Comparison of ENCODE assay signal across 8 cellular contexts in the genomic region with DNA sequence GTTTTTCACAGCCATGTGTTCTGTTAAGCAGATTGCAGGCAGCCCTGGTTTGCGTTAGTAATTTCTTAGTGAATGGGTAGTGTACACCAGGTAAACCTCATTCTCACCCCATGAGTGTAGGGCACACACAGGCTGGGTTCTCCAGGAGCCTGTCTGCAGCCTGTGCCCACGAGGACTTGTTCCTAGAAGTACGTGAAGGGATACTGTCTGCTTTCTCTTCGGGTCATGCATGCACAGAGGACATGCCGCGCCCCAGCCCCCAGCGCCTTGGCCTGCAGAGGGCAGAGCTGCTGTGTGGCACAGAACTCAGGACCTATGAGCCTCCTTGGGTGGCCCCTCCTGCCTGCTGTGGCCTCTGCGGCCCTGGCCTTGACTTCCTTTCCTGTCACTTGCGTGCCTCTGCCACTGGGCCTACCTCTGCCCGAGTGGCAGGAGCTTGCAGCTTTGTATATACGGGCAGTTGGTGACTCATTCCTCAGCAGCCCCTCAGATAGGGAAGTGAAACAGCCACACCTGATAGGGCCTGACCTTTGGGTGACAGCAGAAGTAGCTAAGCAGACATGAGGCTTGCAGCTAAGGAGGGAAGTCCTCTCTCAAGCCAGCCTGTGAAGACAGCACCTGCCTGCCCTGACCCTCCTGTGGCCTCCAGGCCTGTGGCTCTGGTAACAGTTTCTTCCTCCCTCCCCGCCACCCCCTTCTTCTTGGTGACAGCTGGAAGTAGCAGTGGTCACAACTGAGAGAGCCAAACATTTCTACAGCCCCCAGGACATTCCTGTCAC. TPM values are rescaled to one million over a fixed set of nuclear protein-coding genes. Genes with fewer than 3 reads are reported as not detected.
DNase-seq lines count a peak whose midpoint lies in the region; ATAC-seq and TF ChIP-seq lines count a peak whose summit lies in the region.

No MANE protein-coding gene starts in this region.

- no peak overlapping the region for H3K9ac ChIP-seq in trophoblast cell (ENCODE audit: low read length)

- no peak overlapping the region for H2BK120ac ChIP-seq in trophoblast cell (ENCODE audit: insufficient read depth, low read length, poor library complexity)

- no peak overlapping the region for H4K8ac ChIP-seq in trophoblast cell (ENCODE audit: low read depth, low read length)

- H3K4me3 ChIP-seq in trophoblast cell (ENCODE audit: low read depth, low read length) (no peak overlapping the region), vagina (peak overlapping the region in 1 of 2 donors; percentile 18)

- peaks cover 3% of the 10 kb centered on the region for H3K79me1 ChIP-seq in trophoblast cell (ENCODE audit: low read length)

- H3K79me2 ChIP-seq in trophoblast cell (ENCODE audit: control insufficient read depth, insufficient read depth, low read length, poor library complexity) = no peaks in the 10 kb centered on the region

- DNase-seq in NCI-H82 (lab: John Stamatoyannopoulos, UW) (peak; percentile 29), NCI-H82 treated with DMSO at 0.1 percent for 48 hours (lab: John Stamatoyannopoulos, UW; ENCODE audit: unreplicated experiment) (no peak), OCI-M1 (lab: John Stamatoyannopoulos, UW) (peak; percentile 96), germinal center (ENCODE audit: low spot score) (peak; percentile 90), trophoblast cell (peak; percentile 89 to 91), vagina (ENCODE audit: extremely low spot score in 2 of 2) (peak in 1 of 2 donors; percentile 94)
- DNase-seq in activated T-helper 2 cell treated with anti-CD3 and anti-CD28 coated beads, Interferon-gamma antibody, Interleukin-2, Interleukin-4, amounts not matched to agents 10 μg/mL and 5 μg/mL and 100 μg/mL, durations not matched to agents 14 hours and 24 hours and 36 hours (ENCODE audit: low spot score) = peak; percentile 81

- H2AK5ac ChIP-seq in trophoblast cell (ENCODE audit: low read length) = no peak overlapping the region

- peak overlapping the region; percentile 2 for H3K18ac ChIP-seq in trophoblast cell (ENCODE audit: low read length)

- H3K9me3 Mint-ChIP-seq in activated T-helper 2 cell treated with anti-CD3 and anti-CD28 coated beads, Interferon-gamma antibody, Interleukin-2, Interleukin-4, amounts not matched to agents 10 μg/mL and 5 μg/mL and 100 μg/mL, durations not matched to agents 14 hours and 24 hours and 36 hours = no peaks in the 10 kb centered on the region

- peaks cover 87% of the 10 kb centered on the region for H3K4me1 Mint-ChIP-seq in activated T-helper 2 cell treated with anti-CD3 and anti-CD28 coated beads, Interferon-gamma antibody, Interleukin-2, Interleukin-4, amounts not matched to agents 10 μg/mL and 5 μg/mL and 100 μg/mL, durations not matched to agents 14 hours and 24 hours and 36 hours (ENCODE audit: low read depth)

- H3K4me1 ChIP-seq in trophoblast cell (ENCODE audit: control insufficient read depth in 1 of 2, insufficient read depth in 2 of 2, low read length in 2 of 2) = peaks cover 30 to 32% of the 10 kb centered on the region in 2 experiments
- peaks cover 52% of the 10 kb centered on the region for H3K4me1 ChIP-seq in vagina

- WGBS in trophoblast cell (ENCODE audit: extremely low coverage, insufficient coverage, insufficient read length) = no CpG with 5 or more reads among the region's 12 CpGs

- peaks cover 2% of the 10 kb centered on the region for H3K9me3 ChIP-seq in trophoblast cell (ENCODE audit: insufficient read depth, low read depth, low read length)
- no peaks in the 10 kb centered on the region for H3K9me3 ChIP-seq in vagina

- no peak overlapping the region for H2AFZ ChIP-seq in trophoblast cell (ENCODE audit: insufficient read depth, low read length, poor library complexity)

- no peak overlapping the region for H3K4me2 ChIP-seq in trophoblast cell (ENCODE audit: low read length)

- TF ChIP-seq POLR2A in vagina (IDR thresholded peaks at IDR 0.05) = no peak

- H2BK12ac ChIP-seq in trophoblast cell (ENCODE audit: low read length) = no peak overlapping the region

- no peak overlapping the region for H3K23ac ChIP-seq in trophoblast cell (ENCODE audit: low read length)

- H3K36me3 ChIP-seq in trophoblast cell (ENCODE audit: control insufficient read depth in 1 of 2, insufficient read depth in 2 of 2, low read length in 2 of 2) (peaks cover 0 to 9% of the 10 kb centered on the region in 2 experiments), vagina (no peaks in the 10 kb centered on the region)

- H3K27ac Mint-ChIP-seq in activated T-helper 2 cell treated with anti-CD3 and anti-CD28 coated beads, Interferon-gamma antibody, Interleukin-2, Interleukin-4, amounts not matched to agents 10 μg/mL and 5 μg/mL and 100 μg/mL, durations not matched to agents 14 hours and 24 hours and 36 hours = peak overlapping the region; percentile 73

- H3K27me3 Mint-ChIP-seq in activated T-helper 2 cell treated with anti-CD3 and anti-CD28 coated beads, Interferon-gamma antibody, Interleukin-2, Interleukin-4, amounts not matched to agents 10 μg/mL and 5 μg/mL and 100 μg/mL, durations not matched to agents 14 hours and 24 hours and 36 hours (ENCODE audit: low read depth) = no peaks in the 10 kb centered on the region

- TF ChIP-seq CTCF in vagina (IDR thresholded peaks at IDR 0.05) = peak; percentile 8 to 44 (median 13)

- peak overlapping the region; percentile 20 for H3K27ac ChIP-seq in trophoblast cell (ENCODE audit: low read depth, low read length)
- H3K27ac ChIP-seq in vagina = peak overlapping the region; percentile 83

- H3K4ac ChIP-seq in trophoblast cell (ENCODE audit: low read depth, low read length) = no peak overlapping the region

- H3K27me3 ChIP-seq in trophoblast cell (ENCODE audit: insufficient read depth, low read length) (no peaks in the 10 kb centered on the region), vagina (no peaks in the 10 kb centered on the region)

- ATAC-seq in HG02885 (IDR thresholded peaks at IDR 0.05; ENCODE audit: poor library complexity, unreplicated experiment) = peak; percentile 75

- peaks cover 45% of the 10 kb centered on the region for H3K36me3 Mint-ChIP-seq in activated T-helper 2 cell treated with anti-CD3 and anti-CD28 coated beads, Interferon-gamma antibody, Interleukin-2, Interleukin-4, amounts not matched to agents 10 μg/mL and 5 μg/mL and 100 μg/mL, durations not matched to agents 14 hours and 24 hours and 36 hours (ENCODE audit: low read depth)

- H4K12ac ChIP-seq in trophoblast cell (ENCODE audit: low read depth, low read length) = no peak overlapping the region

- no peak overlapping the region for H3K14ac ChIP-seq in trophoblast cell (ENCODE audit: low read length)

- no peak overlapping the region for H4K91ac ChIP-seq in trophoblast cell (ENCODE audit: low read depth, low read length)

- intact Hi-C loops in activated T-helper 2 cell treated with anti-CD3 and anti-CD28 coated beads, Interferon-gamma antibody, Interleukin-2, Interleukin-4, amounts not matched to agents 10 μg/mL and 5 μg/mL and 100 μg/mL, durations not matched to agents 14 hours and 24 hours and 36 hours (cut with micrococcal nuclease) = loop anchor here (1.0 kb wide), 5 partner anchors 14 to 161 kb away; no protein-coding TSS in a partner anchor
- intact Hi-C loops in vagina (cut with DNase I) = loop anchor here (5.0 kb wide), 1 partner anchor 159 kb away; the partner anchor contains the start of gene C15orf39

- H3K4me3 Mint-ChIP-seq in activated T-helper 2 cell treated with anti-CD3 and anti-CD28 coated beads, Interferon-gamma antibody, Interleukin-2, Interleukin-4, amounts not matched to agents 10 μg/mL and 5 μg/mL and 100 μg/mL, durations not matched to agents 14 hours and 24 hours and 36 hours (ENCODE audit: low read depth) = peak overlapping the region; percentile 74

- H2BK5ac ChIP-seq in trophoblast cell (ENCODE audit: low read depth, low read length, poor library complexity) = no peak overlapping the region

RNA-seq across cellular contexts. Expression of gene PPCDC, which starts 19.5 kb away (rescaled TPM):
- 28.4 and 31.0 TPM in 2 replicates for total RNA-seq in activated T-helper 2 cell treated with anti-CD3 and anti-CD28 coated beads, Interferon-gamma antibody, Interleukin-2, Interleukin-4, amounts not matched to agents 10 μg/mL and 5 μg/mL and 100 μg/mL, durations not matched to agents 14 hours and 24 hours and 36 hours
- 5.5 and 5.9 TPM in 2 replicates for polyA plus RNA-seq in trophoblast cell (2013)
- 23.8 TPM for total RNA-seq in vagina

RNA-seq across cellular contexts. Expression of gene SCAMP5, which starts 47.6 kb away (rescaled TPM):
- 0.89 and 0.99 TPM in 2 replicates for total RNA-seq in activated T-helper 2 cell treated with anti-CD3 and anti-CD28 coated beads, Interferon-gamma antibody, Interleukin-2, Interleukin-4, amounts not matched to agents 10 μg/mL and 5 μg/mL and 100 μg/mL, durations not matched to agents 14 hours and 24 hours and 36 hours
- polyA plus RNA-seq in trophoblast cell (2013) = 3.7 and 4.3 TPM in 2 replicates
- total RNA-seq in vagina = 6.6 TPM
